ENCODE assay signal across 7 cellular contexts in genomic region chr12:110543252-110543959, GRCh38. TPM values are rescaled to one million over a fixed set of nuclear protein-coding genes. Genes with fewer than 3 reads are reported as not detected.
DNase-seq lines count a peak whose midpoint lies in the region; ATAC-seq and TF ChIP-seq lines count a peak whose summit lies in the region.

No MANE protein-coding gene starts in this region.

- peaks cover 0 to 8% of the 10 kb centered on the region in 2 donors for H3K36me3 ChIP-seq in gastrocnemius medialis

- H3K9me3 ChIP-seq in right cardiac atrium (ENCODE audit: control insufficient read depth, low read length) (no peaks in the 10 kb centered on the region), gastrocnemius medialis (no peaks in the 10 kb centered on the region)

- H3K4me1 ChIP-seq in right cardiac atrium (ENCODE audit: control insufficient read depth, insufficient read depth, low read length) = peaks cover 14% of the 10 kb centered on the region
- H3K4me1 ChIP-seq in gastrocnemius medialis = peaks cover 75 to 96% of the 10 kb centered on the region in 2 donors

- no peak for TF ChIP-seq CTCF in gastrocnemius medialis (IDR thresholded peaks at IDR 0.05 in 4 of 5, conservative IDR thresholded peaks at IDR 0.05 in 1 of 5)

- 15 to 56% (median 45%) methylated on average over 7 of the region's 7 CpGs for WGBS in adipose tissue, 3 donors
- 18% methylated on average over 7 of the region's 7 CpGs for WGBS in right cardiac atrium

- peak; percentile 3 to 49 for TF ChIP-seq POLR2A in gastrocnemius medialis (IDR thresholded peaks at IDR 0.05)

- no peak overlapping the region for H3K4me3 ChIP-seq in right cardiac atrium (ENCODE audit: low read length)
- peak overlapping the region in 3 of 4 donors; percentile 12 to 22 (median 13) for H3K4me3 ChIP-seq in gastrocnemius medialis

- intact Hi-C loops in right cardiac atrium (cut with DNase I) (no loop called here), gastrocnemius medialis (cut with DNase I; ENCODE audit: low total_unique reads) (loop anchor here (2.0 kb wide), 1 partner anchor 41 kb away; the partner anchor contains the start of genes RAD9B and VPS29)

- H3K27ac ChIP-seq in adipose tissue (ENCODE audit: low read depth, low read length) (peak overlapping the region; percentile 40), right cardiac atrium (ENCODE audit: low read length) (peak overlapping the region; percentile 99), gastrocnemius medialis (peak overlapping the region; percentile 89 to 95 (median 94))

- no peaks in the 10 kb centered on the region for H3K27me3 ChIP-seq in right cardiac atrium (ENCODE audit: control insufficient read depth, insufficient read depth)
- no peaks in the 10 kb centered on the region for H3K27me3 ChIP-seq in gastrocnemius medialis

- ATAC-seq in right cardiac atrium = peak; percentile 95 to 96
- ATAC-seq in gastrocnemius medialis = peak; percentile 87 to 92

- in situ Hi-C loops in gastrocnemius medialis (cut with MboI; ENCODE audit: low sequenced_read_pairs in 4 of 4) = no loop called here

- DNase-seq in NCI-H1105 (lab: John Stamatoyannopoulos, UW) (peak; percentile 45), right cardiac atrium (peak; percentile 92 to 96 (median 92)), gastrocnemius medialis (peak; percentile 99), dedifferentiated amniotic fluid mesenchymal stem cell (ENCODE audit: extremely low spot score) (no peak), DMS153 (lab: John Stamatoyannopoulos, UW) (no peak)
- DNase-seq in activated CD4-positive, CD25-positive, alpha-beta regulatory T cell treated with anti-CD3 and anti-CD28 coated beads, Interleukin-2, amount 50 U/mL, for 72 hours = no peak

RNA-seq across cellular contexts. Expression of gene PPTC7, which starts 39.7 kb away (rescaled TPM):
- 10 to 100 TPM in 2 of 3 donors, 1 to 10 TPM in 1; 6.9 to 21.9 (median 11.7) TPM for polyA plus RNA-seq in adipose tissue
- total RNA-seq in right cardiac atrium = 10 to 100 TPM; 46.6 to 82.8 (median 56.6) TPM
- polyA plus RNA-seq in right cardiac atrium = 31.5 TPM
- total RNA-seq in gastrocnemius medialis = 10 to 100 TPM; 27.6 to 85.8 (median 58.4) TPM

RNA-seq across cellular contexts. Expression of gene RAD9B, which starts 41.3 kb away (rescaled TPM):
- polyA plus RNA-seq in adipose tissue (under 1 TPM; 0.09 to 0.56 (median 0.13) TPM), right cardiac atrium (0.36 TPM)
- total RNA-seq in right cardiac atrium (1 to 10 TPM in 3 of 4 donors, under 1 TPM in 1; 0.82 to 3.8 (median 1.8) TPM), gastrocnemius medialis (1 to 10 TPM in 1 of 4 donors, under 1 TPM in 3; 0.12 to 2.0 (median 0.62) TPM)

RNA-seq across cellular contexts. Expression of gene VPS29, which starts 41.5 kb away (rescaled TPM):
- polyA plus RNA-seq in adipose tissue (100 to 1,000 TPM in 2 of 3 donors, 10 to 100 TPM in 1; 64.0 to 163 (median 146) TPM), right cardiac atrium (151 TPM)
- total RNA-seq in right cardiac atrium (100 to 1,000 TPM in 1 of 4 donors, 10 to 100 TPM in 3; 74.3 to 107 (median 85.0) TPM), gastrocnemius medialis (100 to 1,000 TPM in 2 of 4 donors, 10 to 100 TPM in 2; 76.4 to 145 (median 92.9) TPM)

Comparison
In these comparisons a context has a peak if more than half of its experiments do, and no peak if none do; other contexts are left out.
1. DNase-seq: peak in NCI-H1105 (single experiment), right cardiac atrium (3 of 3) and gastrocnemius medialis (2 of 2); none in dedifferentiated amniotic fluid mesenchymal stem cell (single experiment), activated CD4-positive, CD25-positive, alpha-beta regulatory T cell treated with anti-CD3 and anti-CD28 coated beads, Interleukin-2, amount 50 U/mL, for 72 hours (single experiment) and DMS153 (single experiment).
2. H3K27ac ChIP-seq: peak in every context shown above with its lines; median percentile 99 in right cardiac atrium; 94 in gastrocnemius medialis; 40 in adipose tissue.